27 cellular contexts compared by ENCODE assay signal in the genomic region with DNA sequence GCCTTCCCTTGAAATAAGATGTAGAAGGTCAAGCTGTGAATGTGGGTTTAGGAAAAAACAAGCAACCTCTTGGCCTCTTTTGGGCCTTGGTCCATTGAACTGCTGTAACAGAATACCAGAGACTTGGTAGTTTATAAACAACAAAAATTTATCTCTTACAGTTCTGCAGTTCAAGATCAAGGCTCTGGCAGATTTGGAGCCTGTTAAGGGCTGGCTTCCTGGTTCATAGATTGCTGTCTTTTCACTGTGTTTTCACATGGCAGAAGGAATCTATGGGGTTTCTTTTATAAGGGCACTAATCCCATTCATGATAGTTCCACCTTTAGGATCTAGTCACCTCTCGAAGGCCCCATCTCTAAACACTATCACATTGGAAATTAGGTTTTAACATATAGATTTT.
"Had no signal": no experiment of that assay in that cellular context is flagged by ENCODE, and none has a peak within 500 bp of the region (broad histone marks: within the 10 kb centered on the region; RNA-seq: fewer than 3 reads in every experiment).

No MANE protein-coding gene starts in this region.

- H3K27me3 ChIP-seq: breast epithelium, esophagus squamous epithelium, gastroesophageal sphincter, heart left ventricle, tibial artery had no signal

- H3K4me3 ChIP-seq: breast epithelium, esophagus squamous epithelium, gastroesophageal sphincter, heart left ventricle, mucosa of descending colon, tibial artery had no signal

- H3K27me3 Mint-ChIP-seq: activated B cell treated with CpG ODN at 0.5 μM for 24 hours; activated CD4-positive, alpha-beta memory T cell treated with anti-CD3 and anti-CD28 coated beads for 36 hours; central memory CD8-positive, alpha-beta T cell; memory B cell; stimulated activated naive CD8-positive, alpha-beta T cell treated with anti-CD3 and anti-CD28 coated beads, Interleukin-15, amount 100 ng/mL, for 72 hours had no signal

- H3K36me3 ChIP-seq: breast epithelium, esophagus squamous epithelium, gastroesophageal sphincter, heart left ventricle, tibial artery had no signal

- H3K27ac ChIP-seq: breast epithelium, esophagus squamous epithelium, gastroesophageal sphincter, heart left ventricle, tibial artery had no signal

- H3K9me3 ChIP-seq: breast epithelium, esophagus squamous epithelium, gastroesophageal sphincter, mucosa of descending colon, tibial artery had no signal

- H3K36me3 Mint-ChIP-seq: memory B cell; stimulated activated effector memory CD8-positive, alpha-beta T cell treated with anti-CD3 and anti-CD28 coated beads, Interleukin-12 subunit alpha, Interleukin-12 subunit beta, amount 100 ng/mL, for 72 hours had no signal

- FAIRE-seq: astrocyte, colon, small intestine had no signal

- H3K9me3 Mint-ChIP-seq: central memory CD8-positive, alpha-beta T cell; memory B cell; stimulated activated effector memory CD8-positive, alpha-beta T cell treated with anti-CD3 and anti-CD28 coated beads, Interleukin-12 subunit alpha, Interleukin-12 subunit beta, amount 100 ng/mL, for 72 hours had no signal

- DNase-seq: activated B cell treated with CpG ODN at 0.5 μM for 24 hours; activated CD4-positive, alpha-beta memory T cell treated with anti-CD3 and anti-CD28 coated beads for 36 hours; activated CD4-positive, alpha-beta T cell treated with anti-CD3 and anti-CD28 coated beads for 4 hours; activated gamma-delta T cell; esophagus squamous epithelium; heart left ventricle; islet precursor cell; left cardiac atrium; mucosa of descending colon; occipital lobe; posterior cingulate gyrus; small intestine; stimulated activated CD4-positive, alpha-beta T cell treated with anti-CD3 and anti-CD28 coated beads, Interleukin-2, amount 100 ng/mL, for 24 hours; stimulated activated naive CD8-positive, alpha-beta T cell treated with anti-CD3 and anti-CD28 coated beads, Interleukin-15, amount 100 ng/mL, for 72 hours; T-helper 1 cell; T-helper 9 cell; tibial artery had no signal

- H3K27ac Mint-ChIP-seq: activated B cell treated with CpG ODN at 0.5 μM for 24 hours; activated CD4-positive, alpha-beta memory T cell treated with anti-CD3 and anti-CD28 coated beads for 36 hours; memory B cell; stimulated activated effector memory CD8-positive, alpha-beta T cell treated with anti-CD3 and anti-CD28 coated beads, Interleukin-12 subunit alpha, Interleukin-12 subunit beta, amount 100 ng/mL, for 72 hours; stimulated activated naive CD8-positive, alpha-beta T cell treated with anti-CD3 and anti-CD28 coated beads, Interleukin-15, amount 100 ng/mL, for 72 hours had no signal

- H3K4me1 Mint-ChIP-seq: neural crest cell had no signal

- H3K4me3 Mint-ChIP-seq: activated B cell treated with CpG ODN at 0.5 μM for 24 hours; activated CD4-positive, alpha-beta memory T cell treated with anti-CD3 and anti-CD28 coated beads for 36 hours; central memory CD8-positive, alpha-beta T cell; memory B cell; neural crest cell; stimulated activated effector memory CD8-positive, alpha-beta T cell treated with anti-CD3 and anti-CD28 coated beads, Interleukin-12 subunit alpha, Interleukin-12 subunit beta, amount 100 ng/mL, for 72 hours had no signal

- H3K4me1 ChIP-seq: breast epithelium, esophagus squamous epithelium, gastroesophageal sphincter, tibial artery had no signal

- ATAC-seq: activated naive CD4-positive, alpha-beta T cell treated with anti-CD3 and anti-CD28 coated beads, Interleukin-2, amount 50 U/mL, for 72 hours; gastroesophageal sphincter; heart left ventricle; left cardiac atrium; mucosa of descending colon; sciatic nerve; stimulated activated effector memory CD8-positive, alpha-beta T cell treated with anti-CD3 and anti-CD28 coated beads, Interleukin-12 subunit alpha, Interleukin-12 subunit beta, amount 100 ng/mL, for 72 hours; stimulated activated naive CD8-positive, alpha-beta T cell treated with anti-CD3 and anti-CD28 coated beads, Interleukin-15, amount 100 ng/mL, for 72 hours had no signal
